26 cellular contexts compared by ENCODE assay signal in the genomic region with DNA sequence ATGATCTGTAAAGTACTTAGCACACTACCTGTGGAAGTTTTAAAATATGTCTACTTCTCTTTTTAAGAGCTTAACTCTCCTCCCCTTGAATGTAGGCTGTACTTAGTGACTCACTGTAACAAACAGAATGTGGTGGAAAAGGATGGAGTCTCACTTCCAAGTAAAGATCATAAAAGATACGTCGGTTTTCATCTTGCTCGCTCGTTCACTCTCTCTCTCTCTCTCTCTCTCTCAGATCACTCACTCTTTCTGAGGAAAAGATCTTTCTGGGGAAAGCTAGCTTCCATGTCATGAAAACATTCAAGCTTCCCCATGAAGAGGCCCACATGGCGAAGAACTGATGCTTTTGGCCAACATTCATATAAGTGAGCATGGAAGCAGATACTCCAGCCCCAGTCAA.
"Had no signal": no experiment of that assay in that cellular context is flagged by ENCODE, and none has a peak within 500 bp of the region (broad histone marks: within the 10 kb centered on the region; RNA-seq: fewer than 3 reads in every experiment).

No MANE protein-coding gene starts in this region.

- H3K4me1 ChIP-seq: breast epithelium had no signal

- H3K4me3 ChIP-seq: adrenal gland, body of pancreas, breast epithelium, Peyer's patch had no signal

- H3K36me3 ChIP-seq: breast epithelium had no signal

- DNase-seq: activated CD4-positive, alpha-beta T cell treated with anti-CD3 and anti-CD28 coated beads, Interleukin-2, amount 10 ng/mL, durations not matched to agents 24 days and 14 days; activated CD4-positive, alpha-beta T cell treated with anti-CD3 and anti-CD28 coated beads, Interleukin-2, amount 50 U/mL, for 4 hours; activated CD8-positive, alpha-beta T cell treated with anti-CD3 and anti-CD28 coated beads for 36 hours; activated gamma-delta T cell treated with Interleukin-2 at 50 U/mL for 16 hours; activated naive CD4-positive, alpha-beta T cell treated with anti-CD3 and anti-CD28 coated beads for 36 hours; activated T-cell treated with anti-CD3 and anti-CD28 coated beads, Interleukin-2, amount 50 U/mL, for 1 hour; adrenal gland; body of pancreas; cortex of kidney; NCI-H1105; NCI-H1417 treated with DMSO at 0.1 percent for 48 hours; NCI-H187 treated with DMSO at 0.1 percent for 48 hours; NCI-H2081; NCI-H2171 treated with DMSO at 0.1 percent for 48 hours; NCI-H2227 treated with DMSO at 0.1 percent for 48 hours; NCI-H446; NCI-H510A treated with DMSO at 0.1 percent for 48 hours; NCI-H526 treated with DMSO at 0.1 percent for 48 hours; PC-3; Peyer's patch; RPMI8226; SIG-M5 had no signal

- H3K9me3 ChIP-seq: adrenal gland, body of pancreas, breast epithelium, Peyer's patch had no signal

- H3K27ac ChIP-seq: adrenal gland, body of pancreas, breast epithelium, KMS-11, Peyer's patch had no signal

- ATAC-seq: activated CD8-positive, alpha-beta T cell treated with anti-CD3 and anti-CD28 coated beads for 36 hours; activated naive CD4-positive, alpha-beta T cell treated with anti-CD3 and anti-CD28 coated beads, Interleukin-2, amount 50 U/mL, for 72 hours; body of pancreas; PC-3; Right ventricle myocardium inferior had no signal
